In the genomic region with DNA sequence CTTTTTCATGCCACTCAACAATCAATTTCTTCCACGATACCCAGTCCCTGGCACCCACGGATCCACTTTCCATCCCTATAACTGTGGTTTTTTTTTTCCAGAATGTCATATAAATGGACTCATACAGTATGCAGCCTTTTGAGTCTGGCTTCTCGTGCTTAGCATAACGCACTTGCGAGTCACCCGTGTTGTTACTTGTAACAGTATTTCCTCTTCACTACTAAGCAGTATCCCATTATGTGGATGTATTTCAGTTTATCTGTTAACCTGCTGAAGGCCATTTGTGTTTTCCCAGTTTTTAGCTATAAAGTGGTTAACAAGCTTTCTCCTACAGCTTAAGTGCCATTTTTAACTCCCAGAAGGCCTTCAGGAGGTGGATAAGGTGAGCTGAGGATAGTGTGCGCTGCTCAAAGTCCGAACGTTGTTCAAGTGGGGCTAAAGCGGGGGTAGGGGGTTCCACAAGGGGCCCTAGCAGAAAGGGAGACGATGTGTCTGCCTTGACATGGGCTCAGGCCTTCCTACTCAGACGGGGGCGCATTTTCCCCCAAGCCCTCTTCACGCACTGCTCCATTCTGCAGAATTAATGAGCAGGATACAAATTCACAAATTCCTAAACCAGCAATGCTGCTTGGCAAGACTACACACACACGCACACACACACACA, we compare ENCODE assay signal across 10 cellular contexts. TPM values are rescaled to one million over a fixed set of nuclear protein-coding genes. Genes with fewer than 3 reads are reported as not detected.
A peak's percentile ranks its signal among the peaks of the same experiment; 100 is the strongest.
DNase-seq lines count a peak whose midpoint lies in the region; ATAC-seq and TF ChIP-seq lines count a peak whose summit lies in the region.
"Had no signal": no experiment of that assay in that cellular context is flagged by ENCODE, and none has a peak within 500 bp of the region (broad histone marks: within the 10 kb centered on the region; RNA-seq: fewer than 3 reads in every experiment).

No MANE protein-coding gene starts in this region.

- TF ChIP-seq RAD21 in HCT116 (IDR thresholded peaks at IDR 0.05; ENCODE audit: low read depth), result no peak

- H2AFZ ChIP-seq in HCT116 (ENCODE audit: low read depth, low read length, poor library complexity, severe bottlenecking), result no peak overlapping the region
- peak overlapping the region; percentile 44; the same call in 1 of the 2 replicates for H2AFZ ChIP-seq in OCI-LY7 (ENCODE audit: low read length)

- H3K27ac ChIP-seq in HCT116 (ENCODE audit: low read depth, low read length), result peak overlapping the region; percentile 88
- peak overlapping the region; percentile 81 for H3K27ac ChIP-seq in OCI-LY7 (ENCODE audit: low read depth, low read length, poor library complexity, severe bottlenecking)
- H3K27ac ChIP-seq in caudate nucleus (ENCODE audit: low read depth, low read length), result peak overlapping the region; percentile 94
- peak overlapping the region; percentile 98 for H3K27ac ChIP-seq in subcutaneous abdominal adipose tissue (ENCODE audit: low read depth, low read length)

- H3K27me3 Mint-ChIP-seq in Caco-2 (ENCODE audit: insufficient read depth, unreplicated experiment), result no peaks in the 10 kb centered on the region

- CTCF ChIA-PET in Caco-2 (lab: Charles Lee) (interaction anchor here (0.6 to 1.3 kb wide), 3 partner anchors 13 to 809 kb away, joined by 3 read pairs; a partner anchor contains a TSS), HCT116 (lab: Charles Lee) (no interaction called here), OCI-LY7 (lab: Charles Lee; ENCODE audit: unreplicated experiment) (interaction anchor here (0.6 kb wide), 1 partner anchor 272 kb away, joined by 4 read pairs; no protein-coding TSS in a partner anchor)

- peak overlapping the region; percentile 88 for H3K4me3 Mint-ChIP-seq in Caco-2 (ENCODE audit: unreplicated experiment)

- no peak for TF ChIP-seq POLR2A in HCT116 (IDR thresholded peaks at IDR 0.05; ENCODE audit: borderline replicate concordance, extremely low read depth, insufficient read depth, insufficient read length)

- H3K36me3 Mint-ChIP-seq in Caco-2 (ENCODE audit: insufficient read depth, unreplicated experiment), result peaks cover 31% of the 10 kb centered on the region

- H3K27me3 ChIP-seq in Caco-2 (replicated peaks; ENCODE audit: control insufficient read depth, insufficient read depth, low read length) (no peaks in the 10 kb centered on the region), HCT116 (ENCODE audit: insufficient read depth, low read length) (no peaks in the 10 kb centered on the region), subcutaneous abdominal adipose tissue (ENCODE audit: control insufficient read depth in 5 of 5, insufficient read depth in 4 of 5, low read length in 5 of 5) (no peaks in the 10 kb centered on the region)

- H3K79me2 ChIP-seq in HCT116 (ENCODE audit: insufficient read depth, low read length), result peaks cover 99% of the 10 kb centered on the region
- peaks cover 96% of the 10 kb centered on the region for H3K79me2 ChIP-seq in OCI-LY7 (ENCODE audit: insufficient read depth, low read depth, low read length)

- H3K4me3 ChIP-seq in Caco-2 (ENCODE audit: low read depth, low read length) (peak overlapping the region; percentile 54), HCT116 (replicated peaks in 1 of 2; ENCODE audit: low read depth in 1 of 2, low read length in 2 of 2) (peak overlapping the region; percentile 88 to 97), OCI-LY7 (ENCODE audit: low read depth, low read length, poor library complexity, severe bottlenecking) (peak overlapping the region; percentile 81), subcutaneous abdominal adipose tissue (ENCODE audit: low read depth in 1 of 5, low read length in 5 of 5) (peak overlapping the region; percentile 95 to 98 (median 96))

- ATAC-seq in HCT116 (peak; percentile 21), left lobe of liver (peak; percentile 30), HG03108 (IDR thresholded peaks at IDR 0.05; ENCODE audit: unreplicated experiment) (no peak)

- no peaks in the 10 kb centered on the region for H3K9me2 ChIP-seq in HCT116 (ENCODE audit: insufficient read depth)
- no peaks in the 10 kb centered on the region for H3K9me2 ChIP-seq in OCI-LY7 (ENCODE audit: insufficient read depth, low read length)

- H3K27ac Mint-ChIP-seq in Caco-2 (ENCODE audit: unreplicated experiment), result peak overlapping the region; percentile 89

- POLR2A ChIA-PET in Caco-2 (lab: Charles Lee) (no interaction called here), HCT116 (lab: Charles Lee) (no interaction called here), OCI-LY7 (lab: Charles Lee) (interaction anchor here (1.3 kb wide), 2 partner anchors 20 to 47 kb away, joined by 4 read pairs; no protein-coding TSS in a partner anchor)

- DNase-seq in Caco-2 (peak in 1 of 2 experiments; percentile 40), HCT116 (ENCODE audit: low read depth, low spot score) (no peak), OCI-LY7 (ENCODE audit: low spot score) (peak; percentile 13), caudate nucleus (lab: John Stamatoyannopoulos, UW) (peak in 20 of 61 donors; percentile 8 to 72 (median 50)), left lobe of liver (ENCODE audit: low spot score) (no peak), NCI-H1048 (lab: John Stamatoyannopoulos, UW) (no peak)

- no peak for TF ChIP-seq CTCF in Caco-2 (IDR thresholded peaks at IDR 0.05; ENCODE audit: insufficient read depth in 1 of 2, low read depth in 1 of 2, low read length in 1 of 2, severe bottlenecking in 1 of 2, unreplicated experiment in 1 of 2)
- no peak for TF ChIP-seq CTCF in HCT116 (IDR thresholded peaks at IDR 0.05 in 2 of 3, conservative IDR thresholded peaks at IDR 0.05 in 1 of 3; ENCODE audit: borderline replicate concordance in 1 of 3, insufficient read depth in 1 of 3, low read depth in 2 of 3, low read length in 2 of 3)
- TF ChIP-seq CTCF in OCI-LY7 (conservative IDR thresholded peaks at IDR 0.05; ENCODE audit: low read length), result 0 out of 2 replicates have a peak, but pooled peaks have one; percentile 42

- peaks cover 7% of the 10 kb centered on the region; the same call in 1 of the 2 replicates for H4K20me1 ChIP-seq in HCT116 (ENCODE audit: insufficient read depth)
- H4K20me1 ChIP-seq in OCI-LY7 (ENCODE audit: insufficient read depth, low read length), result peaks cover 13% of the 10 kb centered on the region

- RAD21 ChIA-PET in HCT116 (lab: Charles Lee; ENCODE audit: low non-redundant PET in 1 of 2, low total read pairs in 2 of 2, uncharacterized antibody in 2 of 2, unreplicated experiment in 2 of 2), result no interaction called here

- H3K9me3 ChIP-seq in Caco-2 (no peaks in the 10 kb centered on the region), HCT116 (ENCODE audit: control insufficient read depth in 1 of 2, insufficient read depth in 1 of 2, low read depth in 1 of 2, low read length in 2 of 2) (no peaks in the 10 kb centered on the region), OCI-LY7 (ENCODE audit: low read length) (no peaks in the 10 kb centered on the region), subcutaneous abdominal adipose tissue (ENCODE audit: control insufficient read depth in 5 of 5, low read length in 5 of 5) (no peaks in the 10 kb centered on the region)

- H3K9ac ChIP-seq in HCT116 (ENCODE audit: low read length), result peak overlapping the region; percentile 99
- H3K9ac ChIP-seq in subcutaneous abdominal adipose tissue (ENCODE audit: low read length in 5 of 5), result peak overlapping the region; percentile 81 to 98 (median 95)

- H3K9me3 Mint-ChIP-seq in Caco-2 (ENCODE audit: unreplicated experiment), result no peaks in the 10 kb centered on the region

- H3K36me3 ChIP-seq in Caco-2 (ENCODE audit: control insufficient read depth, insufficient read depth, low read length) (no peaks in the 10 kb centered on the region; the same call in 1 of the 2 replicates), HCT116 (ENCODE audit: control insufficient read depth in 1 of 2, insufficient read depth in 2 of 2, low read length in 2 of 2) (peaks cover under 1 to 4% of the 10 kb centered on the region in 2 experiments; a peak in 3 of 4 replicates), OCI-LY7 (ENCODE audit: insufficient read depth, low read length) (peaks cover 25% of the 10 kb centered on the region), subcutaneous abdominal adipose tissue (ENCODE audit: control insufficient read depth in 5 of 5, insufficient read depth in 5 of 5, low read length in 5 of 5) (peaks cover 0 to 12% (median 3%) of the 10 kb centered on the region in 5 donors)

- H3K4me2 ChIP-seq in HCT116 (ENCODE audit: low read length), result peak overlapping the region; percentile 87
- H3K4me2 ChIP-seq in OCI-LY7 (ENCODE audit: low read length), result peak overlapping the region; percentile 100

- intact Hi-C loops in Caco-2 (cut with micrococcal nuclease; ENCODE audit: unreplicated experiment), result no loop called here
- intact Hi-C loops in HCT116 (cut with micrococcal nuclease), result no loop called here
- intact Hi-C loops in OCI-LY7 (cut with micrococcal nuclease; ENCODE audit: unreplicated experiment), result loop anchor here (5.0 kb wide), 2 partner anchors 255 to 455 kb away; a partner anchor contains a TSS

- BruUV-seq in Caco-2 (replicated peaks; lab: Mats Ljungman, UMichigan), result TSS peak; percentile 75
- TSS peak; percentile 83 for BruUV-seq in HCT116 (replicated peaks; lab: Mats Ljungman, UMichigan)
- BruUV-seq in OCI-LY7 (replicated peaks; lab: Mats Ljungman, UMichigan), result TSS peak; percentile 70

- H3K4me1 ChIP-seq in Caco-2 (peaks cover 7% of the 10 kb centered on the region), HCT116 (ENCODE audit: control insufficient read depth in 1 of 2, insufficient read depth in 2 of 2, low read length in 2 of 2) (peaks cover 17 to 31% of the 10 kb centered on the region in 2 experiments), OCI-LY7 (ENCODE audit: insufficient read depth, low read length, poor library complexity, severe bottlenecking) (peaks cover 43% of the 10 kb centered on the region), subcutaneous abdominal adipose tissue (ENCODE audit: control insufficient read depth in 5 of 5, insufficient read depth in 5 of 5, low read length in 5 of 5) (peaks cover 6 to 59% (median 25%) of the 10 kb centered on the region in 5 donors)

- H3K4me1 Mint-ChIP-seq in Caco-2 (ENCODE audit: low read depth, unreplicated experiment), result peaks cover 30% of the 10 kb centered on the region

TF ChIP-seq in HCT116, 20 proteins besides CTCF, POLR2A, EP300 and RAD21 (continues in another document):
- TF ChIP-seq, protein P1, sequence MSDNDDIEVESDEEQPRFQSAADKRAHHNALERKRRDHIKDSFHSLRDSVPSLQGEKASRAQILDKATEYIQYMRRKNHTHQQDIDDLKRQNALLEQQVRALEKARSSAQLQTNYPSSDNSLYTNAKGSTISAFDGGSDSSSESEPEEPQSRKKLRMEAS (IDR thresholded peaks at IDR 0.05), result no peak
- no peak for TF ChIP-seq CEBPB (IDR thresholded peaks at IDR 0.05; ENCODE audit: low read depth)

RNA-seq across cellular contexts. Expression of a gene that starts 0.8 kb away (rescaled TPM):
- total RNA-seq in Caco-2 (2022) (178 and 190 TPM in 2 replicates), HCT116 (2021; ENCODE audit: unreplicated experiment) (169 TPM), OCI-LY7 (2022) (136 and 139 TPM in 2 replicates), left lobe of liver (83.7 TPM)
- polyA plus RNA-seq in HCT116 (2012), result 74.5 and 89.8 TPM in 2 replicates
- 87.8 and 90.2 TPM in 2 replicates for total RNA-seq in OCI-LY7 (2014; rRNA removed; shearing (Covaris generic))

RNA-seq across cellular contexts. Expression of a gene that starts 39.6 kb away (rescaled TPM):
- total RNA-seq in Caco-2 (2022) (0.09 TPM in 1 of 2 replicates, not detected in the other), HCT116 (2021; ENCODE audit: unreplicated experiment) (not detected), OCI-LY7 (2022) (0.42 and 0.55 TPM in 2 replicates), left lobe of liver (0.10 TPM)
- 0.01 and 0.07 TPM in 2 replicates for polyA plus RNA-seq in HCT116 (2012)
- total RNA-seq in OCI-LY7 (2014; rRNA removed; shearing (Covaris generic)), result 0.13 and 0.33 TPM in 2 replicates
- total RNA-seq: subcutaneous adipose tissue; T-helper 2 cell treated with Interferon-gamma antibody and Interleukin-4, amounts not matched to agents 100 ng/mL and 5 ng/mL, for 36 hours had no signal

RNA-seq across cellular contexts. Expression of a gene that starts 48.8 kb away (rescaled TPM):
- 92.2 and 93.2 TPM in 2 replicates for total RNA-seq in Caco-2 (2022)
- total RNA-seq in HCT116 (2021; ENCODE audit: unreplicated experiment), result 70.9 TPM
- polyA plus RNA-seq in HCT116 (2012), result 39.1 and 62.2 TPM in 2 replicates
- 34.6 and 54.0 TPM in 2 replicates for total RNA-seq in OCI-LY7 (2014; rRNA removed; shearing (Covaris generic))
- total RNA-seq in OCI-LY7 (2022), result 84.5 and 93.7 TPM in 2 replicates
- total RNA-seq in left lobe of liver, result 35.4 TPM
